28 cellular contexts compared by ENCODE assay signal in the genomic region with DNA sequence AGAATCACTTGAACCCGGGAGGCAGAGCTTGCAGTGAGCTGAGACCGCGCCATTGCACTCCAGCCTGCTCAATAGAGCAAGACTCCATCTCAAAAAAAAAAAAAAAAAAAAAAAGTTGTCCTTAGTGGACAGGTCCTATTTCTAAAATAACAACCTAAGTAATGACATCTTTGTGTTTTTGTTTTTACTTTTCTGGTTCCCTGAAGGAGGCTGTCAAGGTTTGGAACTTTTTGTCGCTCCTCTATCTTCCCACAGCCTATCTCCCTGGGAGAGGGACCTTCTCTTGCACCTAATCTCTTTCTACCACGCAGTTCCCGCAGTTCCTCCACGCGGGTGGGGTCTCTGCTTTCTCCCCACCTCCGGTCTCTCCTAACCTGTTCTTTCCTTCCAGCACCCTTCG.
"Had no signal": no experiment of that assay in that cellular context is flagged by ENCODE, and none has a peak within 500 bp of the region (broad histone marks: within the 10 kb centered on the region; RNA-seq: fewer than 3 reads in every experiment).

No MANE protein-coding gene starts in this region.

- H3K9ac ChIP-seq: parathyroid adenoma had no signal

- H2AFZ ChIP-seq: parathyroid adenoma had no signal

- H3K36me3 Mint-ChIP-seq: naive B cell; naive thymus-derived CD8-positive, alpha-beta T cell; natural killer cell treated with Interleukin-12 subunit alpha and Interleukin-12 subunit beta and Interleukin-15 and Interleukin-18, amount 100 ng/mL, for 72 hours; stimulated activated effector memory CD8-positive, alpha-beta T cell treated with anti-CD3 and anti-CD28 coated beads, Interleukin-12 subunit alpha, Interleukin-12 subunit beta, amount 100 ng/mL, for 72 hours; stimulated activated naive B cell treated with anti-CD40 and anti-IgM and Interleukin-4, amounts not matched to agents 10 μg/mL and 1 μg/mL and 100 μg/mL, for 72 hours had no signal

- H3K9me3 ChIP-seq: neutrophil, ovary, psoas muscle, right lobe of liver, sigmoid colon, stomach, thoracic aorta, thyroid gland, upper lobe of left lung had no signal

- ATAC-seq: naive thymus-derived CD8-positive, alpha-beta T cell; natural killer cell treated with Interleukin-12 subunit alpha and Interleukin-12 subunit beta and Interleukin-15 and Interleukin-18, amount 100 ng/mL, for 72 hours; psoas muscle; right cardiac atrium; right lobe of liver; stimulated activated effector memory CD8-positive, alpha-beta T cell treated with anti-CD3 and anti-CD28 coated beads, Interleukin-12 subunit alpha, Interleukin-12 subunit beta, amount 100 ng/mL, for 72 hours; stimulated activated naive B cell treated with anti-CD40 and anti-IgM and Interleukin-4, amounts not matched to agents 10 μg/mL and 1 μg/mL and 100 μg/mL, for 72 hours had no signal

- H3K4me1 ChIP-seq: parathyroid adenoma, psoas muscle, right lobe of liver, sigmoid colon, stomach, thyroid gland, tibial nerve, upper lobe of left lung had no signal

- DNase-seq: naive B cell; naive thymus-derived CD8-positive, alpha-beta T cell; nucleus accumbens; ovary; posterior cingulate gyrus; psoas muscle; right lobe of liver; sigmoid colon; small intestine; stimulated activated CD4-positive, alpha-beta T cell treated with anti-CD3 and anti-CD28 coated beads, Interleukin-15, amount 100 ng/mL, for 24 hours; stimulated activated CD4-positive, alpha-beta T cell treated with anti-CD3 and anti-CD28 coated beads, Interleukin-2, amount 100 ng/mL, for 24 hours; stimulated activated CD4-positive, alpha-beta T cell treated with anti-CD3 and anti-CD28 coated beads, Interleukin-2, amount 100 ng/mL, for 48 hours; stimulated activated CD4-positive, alpha-beta T cell treated with anti-CD3 and anti-CD28 coated beads, Interleukin-4, amount 100 ng/mL, for 24 hours; stimulated activated naive B cell treated with anti-CD40 and anti-IgM and Interleukin-4, amounts not matched to agents 10 μg/mL and 1 μg/mL and 100 μg/mL, for 72 hours; stimulated activated naive CD4-positive, alpha-beta T cell treated with Interleukin-2 at 50 U/mL for 16 hours; stomach; thyroid gland; trophoblast cell; upper lobe of left lung had no signal

- H3K9me3 Mint-ChIP-seq: naive B cell; naive thymus-derived CD8-positive, alpha-beta T cell; natural killer cell treated with Interleukin-12 subunit alpha and Interleukin-12 subunit beta and Interleukin-15 and Interleukin-18, amount 100 ng/mL, for 72 hours; stimulated activated effector memory CD8-positive, alpha-beta T cell treated with anti-CD3 and anti-CD28 coated beads, Interleukin-12 subunit alpha, Interleukin-12 subunit beta, amount 100 ng/mL, for 72 hours; stimulated activated naive B cell treated with anti-CD40 and anti-IgM and Interleukin-4, amounts not matched to agents 10 μg/mL and 1 μg/mL and 100 μg/mL, for 72 hours; stimulated activated naive CD8-positive, alpha-beta T cell treated with anti-CD3 and anti-CD28 coated beads, Interleukin-15, Interleukin-2, amounts not matched to agents 100 ng/mL and 50 ng/mL, for 24 hours had no signal

- H3K4me3 ChIP-seq: ovary, psoas muscle, right lobe of liver, sigmoid colon, stomach, thoracic aorta, thyroid gland, tibial nerve, upper lobe of left lung had no signal

- H3K27ac Mint-ChIP-seq: naive B cell; natural killer cell treated with Interleukin-12 subunit alpha and Interleukin-12 subunit beta and Interleukin-15 and Interleukin-18, amount 100 ng/mL, for 72 hours; progenitor cell of endocrine pancreas; stimulated activated effector memory CD8-positive, alpha-beta T cell treated with anti-CD3 and anti-CD28 coated beads, Interleukin-12 subunit alpha, Interleukin-12 subunit beta, amount 100 ng/mL, for 72 hours; stimulated activated naive B cell treated with anti-CD40 and anti-IgM and Interleukin-4, amounts not matched to agents 10 μg/mL and 1 μg/mL and 100 μg/mL, for 72 hours; stimulated activated naive CD8-positive, alpha-beta T cell treated with anti-CD3 and anti-CD28 coated beads, Interleukin-15, Interleukin-2, amounts not matched to agents 100 ng/mL and 50 ng/mL, for 24 hours had no signal

- H3K27me3 ChIP-seq: ovary, right lobe of liver, sigmoid colon, thyroid gland, tibial nerve, upper lobe of left lung had no signal

- H3K27ac ChIP-seq: neutrophil, ovary, parathyroid adenoma, psoas muscle, right lobe of liver, sigmoid colon, stomach, thoracic aorta, thyroid gland, tibial nerve, upper lobe of left lung had no signal

- H3K4me3 Mint-ChIP-seq: naive B cell; naive thymus-derived CD8-positive, alpha-beta T cell; natural killer cell treated with Interleukin-12 subunit alpha and Interleukin-12 subunit beta and Interleukin-15 and Interleukin-18, amount 100 ng/mL, for 72 hours; stimulated activated effector memory CD8-positive, alpha-beta T cell treated with anti-CD3 and anti-CD28 coated beads, Interleukin-12 subunit alpha, Interleukin-12 subunit beta, amount 100 ng/mL, for 72 hours; stimulated activated naive B cell treated with anti-CD40 and anti-IgM and Interleukin-4, amounts not matched to agents 10 μg/mL and 1 μg/mL and 100 μg/mL, for 72 hours; stimulated activated naive CD8-positive, alpha-beta T cell treated with anti-CD3 and anti-CD28 coated beads, Interleukin-15, Interleukin-2, amounts not matched to agents 100 ng/mL and 50 ng/mL, for 24 hours had no signal

- H3K79me2 ChIP-seq: parathyroid adenoma had no signal

- H3K4me1 Mint-ChIP-seq: naive B cell; naive thymus-derived CD8-positive, alpha-beta T cell; stimulated activated effector memory CD8-positive, alpha-beta T cell treated with anti-CD3 and anti-CD28 coated beads, Interleukin-12 subunit alpha, Interleukin-12 subunit beta, amount 100 ng/mL, for 72 hours; stimulated activated naive B cell treated with anti-CD40 and anti-IgM and Interleukin-4, amounts not matched to agents 10 μg/mL and 1 μg/mL and 100 μg/mL, for 72 hours had no signal

- H3K36me3 ChIP-seq: neutrophil, ovary, sigmoid colon, thyroid gland, tibial nerve, upper lobe of left lung had no signal
